In the genomic region with DNA sequence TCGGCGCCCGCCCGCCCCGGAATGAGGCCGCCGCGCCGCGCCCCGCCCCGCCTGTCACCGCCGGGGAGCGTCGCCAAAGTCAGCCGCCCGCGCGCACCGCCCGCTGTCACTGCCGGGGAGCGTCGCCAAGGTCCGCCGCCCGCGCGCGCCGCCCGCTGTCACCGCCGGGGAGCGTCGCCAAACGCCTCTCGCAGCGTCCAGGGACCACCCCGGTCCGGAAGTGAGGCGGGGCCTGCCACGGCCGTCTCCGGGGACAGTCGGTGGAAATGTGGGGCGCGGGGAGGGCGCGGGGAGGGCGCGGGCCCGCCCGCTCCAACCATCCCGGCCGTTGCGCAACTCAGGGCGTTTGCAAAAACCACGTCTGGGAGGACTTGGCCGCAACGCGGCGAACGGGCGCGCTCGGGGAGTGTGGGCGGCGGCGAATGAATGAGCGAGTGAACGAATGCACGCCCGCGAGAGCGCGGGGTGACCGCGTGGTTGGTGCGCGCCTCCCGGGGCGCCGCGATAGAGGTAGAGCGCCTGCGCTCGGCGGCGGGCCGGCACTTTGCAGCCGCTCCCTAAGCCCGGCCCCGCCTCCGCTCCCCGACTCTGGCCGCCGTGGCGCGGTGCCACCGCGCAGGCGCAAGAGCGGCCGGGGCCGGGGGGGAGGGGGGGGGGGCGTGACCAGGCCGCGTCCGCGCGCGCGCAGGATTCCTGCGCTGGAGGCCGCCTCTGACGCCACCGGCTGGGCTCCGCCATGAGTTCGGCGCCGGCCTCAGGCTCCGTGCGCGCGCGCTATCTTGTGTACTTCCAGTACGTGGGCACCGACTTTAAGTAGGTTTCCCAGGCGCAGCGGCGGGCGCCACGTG, we compare ENCODE assay signal across 8 cellular contexts. TPM values are rescaled to one million over a fixed set of nuclear protein-coding genes. Genes with fewer than 3 reads are reported as not detected.
DNase-seq lines count a peak whose midpoint lies in the region; ATAC-seq lines count a peak whose summit lies in the region.

Gene ACAP3, minus strand, starts transcription at position 23 of the 848 bp plus-strand sequence. CDS start 115 bp downstream, outside the sequence.
Gene PUSL1, plus strand, starts transcription at position 690 of the 848 bp plus-strand sequence. Its CDS starts 47 bp downstream, at position 737.

- CTCF ChIA-PET in activated CD8-positive, alpha-beta memory T cell treated with anti-CD3 and anti-CD28 coated beads for 36 hours (lab: Charles Lee) = no interaction called here

- peaks cover 0 to 26% (median 8%) of the 10 kb centered on the region in 4 donors for H3K4me1 Mint-ChIP-seq in CD4-positive, CD25-positive, alpha-beta regulatory T cell
- peaks cover 17 to 20% of the 10 kb centered on the region in 2 donors for H3K4me1 Mint-ChIP-seq in effector memory CD8-positive, alpha-beta T cell (ENCODE audit: low read depth in 2 of 2)

- peak within 1 kb of the TSS; percentile 95 for H3K56ac ChIP-seq in mesendoderm (ENCODE audit: low read length)

- peak within 1 kb of the TSS; percentile 17 for H2AK5ac ChIP-seq in mesendoderm (ENCODE audit: low read length)

- H3K23ac ChIP-seq in mesendoderm (ENCODE audit: low read length) = peak within 1 kb of the TSS; percentile 66

- peak within 1 kb of the TSS; percentile 94 for H3K9ac ChIP-seq in mesendoderm (ENCODE audit: low read length)

- peaks cover 0 to 3% (median 0%) of the 10 kb centered on the region in 7 donors for H3K9me3 Mint-ChIP-seq in CD4-positive, CD25-positive, alpha-beta regulatory T cell
- H3K9me3 Mint-ChIP-seq in effector memory CD8-positive, alpha-beta T cell = no peaks in the 10 kb centered on the region

- no CpG with 5 or more reads among the region's 135 CpGs for WGBS in mesendoderm (ENCODE audit: extremely low coverage, insufficient coverage, low lambda C conversion rate)

- peak; percentile 69 to 74 for ATAC-seq in CD4-positive, CD25-positive, alpha-beta regulatory T cell (ENCODE audit: low read depth in 2 of 2)
- ATAC-seq in GM19455 (IDR thresholded peaks at IDR 0.05; ENCODE audit: unreplicated experiment) = peak; percentile 55
- peak; percentile 69 for ATAC-seq in effector memory CD8-positive, alpha-beta T cell (replicated peaks)

- peak within 1 kb of the TSS; percentile 87 to 94 (median 91) for H3K4me3 Mint-ChIP-seq in CD4-positive, CD25-positive, alpha-beta regulatory T cell
- peak within 1 kb of the TSS; percentile 80 to 84 for H3K4me3 Mint-ChIP-seq in effector memory CD8-positive, alpha-beta T cell

- no peaks in the 10 kb centered on the region for H3K36me3 Mint-ChIP-seq in CD4-positive, CD25-positive, alpha-beta regulatory T cell
- H3K36me3 Mint-ChIP-seq in effector memory CD8-positive, alpha-beta T cell (ENCODE audit: insufficient read depth) = peaks cover 36% of the 10 kb centered on the region

- peaks cover 3% of the 10 kb centered on the region for H3K79me2 ChIP-seq in mesendoderm (ENCODE audit: control insufficient read depth, insufficient read depth, low read length)

- H3K79me1 ChIP-seq in mesendoderm (ENCODE audit: low read length) = peaks cover 11% of the 10 kb centered on the region

- no peaks in the 10 kb centered on the region for H3K27me3 Mint-ChIP-seq in CD4-positive, CD25-positive, alpha-beta regulatory T cell
- no peaks in the 10 kb centered on the region for H3K27me3 Mint-ChIP-seq in effector memory CD8-positive, alpha-beta T cell

- peaks cover 11% of the 10 kb centered on the region for H3K36me3 ChIP-seq in CD4-positive, CD25-positive, alpha-beta regulatory T cell (ENCODE audit: control insufficient read depth, insufficient read depth, low read length)
- H3K36me3 ChIP-seq in mesendoderm (ENCODE audit: control insufficient read depth, insufficient read depth, low read length) = peaks cover 9% of the 10 kb centered on the region

- H3K4me3 ChIP-seq in CD4-positive, CD25-positive, alpha-beta regulatory T cell (ENCODE audit: low read depth, low read length) = peak within 1 kb of the TSS; percentile 71
- peak within 1 kb of the TSS; percentile 74 for H3K4me3 ChIP-seq in mesendoderm (ENCODE audit: low read length)

- H3K27ac Mint-ChIP-seq in CD4-positive, CD25-positive, alpha-beta regulatory T cell = peak within 1 kb of the TSS; percentile 75 to 92 (median 91)
- H3K27ac Mint-ChIP-seq in effector memory CD8-positive, alpha-beta T cell = peak within 1 kb of the TSS; percentile 75 to 78

- peak within 1 kb of the TSS; percentile 73 for H3K4ac ChIP-seq in mesendoderm (ENCODE audit: low read depth, low read length)

- no peak within 1 kb of the TSS for H4K8ac ChIP-seq in mesendoderm (ENCODE audit: low read depth, low read length)

- peak within 1 kb of the TSS; percentile 89 for H3K27ac ChIP-seq in CD4-positive, CD25-positive, alpha-beta regulatory T cell (ENCODE audit: insufficient read depth, low read length, poor library complexity, severe bottlenecking)
- H3K27ac ChIP-seq in mesendoderm (ENCODE audit: low read depth, low read length) = peak within 1 kb of the TSS; percentile 89

- H4K5ac ChIP-seq in mesendoderm (ENCODE audit: low read length) = no peak within 1 kb of the TSS

- H2BK5ac ChIP-seq in mesendoderm (ENCODE audit: low read length) = peak within 1 kb of the TSS; percentile 59

- H2BK15ac ChIP-seq in mesendoderm (replicated peaks; ENCODE audit: low read depth) = no peak within 1 kb of the TSS

- no peaks in the 10 kb centered on the region for H3K9me3 ChIP-seq in CD4-positive, CD25-positive, alpha-beta regulatory T cell (ENCODE audit: control insufficient read depth in 2 of 2, low read length in 2 of 2)

- peak; percentile 82 to 95 (median 92) for DNase-seq in CD4-positive, CD25-positive, alpha-beta regulatory T cell
- DNase-seq in HPDE6-E6E7 (ENCODE audit: extremely low spot score) = peak; percentile 83
- peak; percentile 94 to 97 for DNase-seq in NOMO-1 (lab: John Stamatoyannopoulos, UW; ENCODE audit: unreplicated experiment in 2 of 2)
- DNase-seq in effector memory CD8-positive, alpha-beta T cell = peak; percentile 86 to 89 (median 87)
- peak; percentile 93 for DNase-seq in mesendoderm
- DNase-seq in stimulated activated CD8-positive, alpha-beta memory T cell treated with anti-CD3 and anti-CD28 coated beads, Interleukin-12 subunit alpha, Interleukin-12 subunit beta, amount 100 ng/mL, for 4 hours (ENCODE audit: low read depth) = peak; percentile 85

- no peaks in the 10 kb centered on the region for H3K27me3 ChIP-seq in CD4-positive, CD25-positive, alpha-beta regulatory T cell (ENCODE audit: control insufficient read depth, insufficient read depth, low read length)
- H3K27me3 ChIP-seq in mesendoderm (ENCODE audit: insufficient read depth, low read length, poor library complexity) = no peaks in the 10 kb centered on the region

- H2BK120ac ChIP-seq in mesendoderm (ENCODE audit: low read depth, low read length) = no peak within 1 kb of the TSS

- peak within 1 kb of the TSS; percentile 89 for H3K4me2 ChIP-seq in mesendoderm (ENCODE audit: low read length)

- peaks cover 46% of the 10 kb centered on the region for H3K4me1 ChIP-seq in CD4-positive, CD25-positive, alpha-beta regulatory T cell (ENCODE audit: control insufficient read depth, insufficient read depth, low read length, poor library complexity, severe bottlenecking)
- peaks cover 11% of the 10 kb centered on the region for H3K4me1 ChIP-seq in mesendoderm (ENCODE audit: control insufficient read depth, low read depth, low read length)

- POLR2A ChIA-PET in activated CD8-positive, alpha-beta memory T cell treated with anti-CD3 and anti-CD28 coated beads for 36 hours (lab: Charles Lee) = no interaction called here

- peak within 1 kb of the TSS; percentile 29 for H3K18ac ChIP-seq in mesendoderm (ENCODE audit: low read length)

RNA-seq across cellular contexts. Expression of gene ACAP3, which starts in this region (rescaled TPM):
- total RNA-seq in CD4-positive, CD25-positive, alpha-beta regulatory T cell = 75.5 TPM
- polyA plus RNA-seq in CD4-positive, CD25-positive, alpha-beta regulatory T cell = 1 to 10 TPM; 2.7 to 9.0 (median 4.1) TPM
- total RNA-seq in activated CD8-positive, alpha-beta memory T cell treated with anti-CD3 and anti-CD28 coated beads for 36 hours = 10 to 100 TPM; 33.6 to 38.3 TPM
- 7.8 TPM for polyA plus RNA-seq in mesendoderm (2013, experiment 1 of 2)
- 8.1 TPM for polyA plus RNA-seq in mesendoderm (2013, experiment 2 of 2)

RNA-seq across cellular contexts. Expression of gene PUSL1, which starts in this region (rescaled TPM):
- 18.3 TPM for total RNA-seq in CD4-positive, CD25-positive, alpha-beta regulatory T cell
- 10 to 100 TPM; 17.7 to 21.0 (median 19.1) TPM for polyA plus RNA-seq in CD4-positive, CD25-positive, alpha-beta regulatory T cell
- total RNA-seq in activated CD8-positive, alpha-beta memory T cell treated with anti-CD3 and anti-CD28 coated beads for 36 hours = 10 to 100 TPM; 31.7 to 34.2 TPM
- 24.0 TPM for polyA plus RNA-seq in mesendoderm (2013, experiment 1 of 2)
- 25.0 TPM for polyA plus RNA-seq in mesendoderm (2013, experiment 2 of 2)

Comparison
In these comparisons a context has a peak if more than half of its experiments do, and no peak if none do; other contexts are left out.
1. Peak in every context shown above with its lines: DNase-seq, ATAC-seq, H3K4me3 ChIP-seq and H3K27ac ChIP-seq.